26 cellular contexts compared by ENCODE assay signal in genomic region chr17:44914148-44914547, GRCh38. TPM values are rescaled to one million over a fixed set of nuclear protein-coding genes. Genes with fewer than 3 reads are reported as not detected.
DNase-seq lines count a peak whose midpoint lies in the region; ATAC-seq, FAIRE-seq and TF ChIP-seq lines count a peak whose summit lies in the region.
"Had no signal": no experiment of that assay in that cellular context is flagged by ENCODE, and none has a peak within 500 bp of the region (broad histone marks: within the 10 kb centered on the region; RNA-seq: fewer than 3 reads in every experiment).

No MANE protein-coding gene starts in this region.

- TF ChIP-seq POLR2A in GM12891 (IDR thresholded peaks at IDR 0.05; ENCODE audit: low read depth, low read length), result no peak

- peaks cover 22% of the 10 kb centered on the region for H3K27me3 ChIP-seq in lower lobe of right lung (ENCODE audit: low read depth)
- peaks cover 11% of the 10 kb centered on the region for H3K27me3 ChIP-seq in H7 (ENCODE audit: control insufficient read depth, insufficient read depth, low read length)
- H3K27me3 ChIP-seq: brain microvascular endothelial cell had no signal

- H3K4me3 ChIP-seq in lower lobe of right lung, result no peak overlapping the region
- no peak overlapping the region for H3K4me3 ChIP-seq in H7 (ENCODE audit: insufficient read depth, low read depth, low read length)
- H3K4me3 ChIP-seq: HAP-1, heart right ventricle, left ventricle myocardium inferior, mucosa of descending colon, prostate gland, transverse colon had no signal

- peaks cover 9 to 10% of the 10 kb centered on the region in 2 donors for H3K4me1 Mint-ChIP-seq in effector memory CD8-positive, alpha-beta T cell (ENCODE audit: low read depth in 2 of 2)
- H3K4me1 Mint-ChIP-seq: activated naive CD8-positive, alpha-beta T cell treated with anti-CD3 and anti-CD28 coated beads, Interleukin-2, amount 50 U/mL, for 24 hours had no signal

- ATAC-seq in lower lobe of right lung (no peak), HG02970 (IDR thresholded peaks at IDR 0.05; ENCODE audit: low FRiP score, unreplicated experiment) (no peak)
- ATAC-seq in effector memory CD8-positive, alpha-beta T cell (replicated peaks), result no peak
- ATAC-seq: activated naive CD8-positive, alpha-beta T cell treated with anti-CD3 and anti-CD28 coated beads, Interleukin-2, amount 50 U/mL, for 24 hours; heart right ventricle; mucosa of descending colon; Right ventricle myocardium inferior; stimulated activated naive CD8-positive, alpha-beta T cell treated with anti-CD3 and anti-CD28 coated beads, Interleukin-15, Interleukin-2, amounts not matched to agents 100 U/mL and 50 U/mL, for 24 hours; T-cell had no signal

- H3K27me3 Mint-ChIP-seq in effector memory CD8-positive, alpha-beta T cell, result peaks cover 26 to 72% of the 10 kb centered on the region in 2 donors

- no peaks in the 10 kb centered on the region for H3K36me3 Mint-ChIP-seq in effector memory CD8-positive, alpha-beta T cell (ENCODE audit: insufficient read depth)
- H3K36me3 Mint-ChIP-seq: CD4-positive, alpha-beta memory T cell; T-cell had no signal

- TF ChIP-seq CTCF in RWPE1 (conservative IDR thresholded peaks at IDR 0.05; ENCODE audit: low read depth) (no peak), lower lobe of right lung (IDR thresholded peaks at IDR 0.05) (no peak)

- no peak overlapping the region for H3K27ac Mint-ChIP-seq in effector memory CD8-positive, alpha-beta T cell
- H3K27ac Mint-ChIP-seq: activated naive CD8-positive, alpha-beta T cell treated with anti-CD3 and anti-CD28 coated beads, Interleukin-2, amount 50 U/mL, for 24 hours; activated T-helper 1 cell treated with anti-CD3 and anti-CD28 coated beads, Interleukin-12 subunit alpha, Interleukin-12 subunit beta, Interleukin-2, Interleukin-4 antibody, amounts not matched to agents 30 ng/mL and 10 ng/mL and 1 ng/mL, durations not matched to agents 14 hours and 24 hours and 36 hours had no signal

- H3K9me3 ChIP-seq in lower lobe of right lung, result no peaks in the 10 kb centered on the region
- H3K9me3 ChIP-seq: HAP-1, heart right ventricle, left ventricle myocardium inferior, mucosa of descending colon, prostate gland, transverse colon had no signal

- no peaks in the 10 kb centered on the region for H3K9me3 Mint-ChIP-seq in effector memory CD8-positive, alpha-beta T cell
- H3K9me3 Mint-ChIP-seq: activated naive CD8-positive, alpha-beta T cell treated with anti-CD3 and anti-CD28 coated beads, Interleukin-2, amount 50 U/mL, for 24 hours; activated T-helper 1 cell treated with anti-CD3 and anti-CD28 coated beads, Interleukin-12 subunit alpha, Interleukin-12 subunit beta, Interleukin-2, Interleukin-4 antibody, amounts not matched to agents 30 ng/mL and 10 ng/mL and 1 ng/mL, durations not matched to agents 14 hours and 24 hours and 36 hours; CD4-positive, alpha-beta memory T cell; T-cell had no signal

- DNase-seq in COLO668 (lab: John Stamatoyannopoulos, UW; ENCODE audit: unreplicated experiment) (peak; percentile 10), GM12891 (ENCODE audit: insufficient read length, low spot score) (no peak), RWPE1 (ENCODE audit: low spot score) (no peak), lower lobe of right lung (peak; percentile 25), NCI-H2029 treated with DMSO at 0.1 percent for 48 hours (lab: John Stamatoyannopoulos, UW) (no peak), H7 (no peak)
- DNase-seq in effector memory CD8-positive, alpha-beta T cell, result no peak
- DNase-seq: activated CD4-positive, alpha-beta T cell treated with anti-CD3 and anti-CD28 coated beads for 4 hours; activated naive CD8-positive, alpha-beta T cell treated with anti-CD3 and anti-CD28 coated beads, Interleukin-2, amount 50 U/mL, for 24 hours; brain microvascular endothelial cell; CD4-positive, alpha-beta memory T cell; cortex of kidney; heart right ventricle; left ventricle myocardium inferior; NCI-H1092 treated with DMSO at 0.1 percent for 48 hours; stimulated activated CD4-positive, alpha-beta T cell treated with anti-CD3 and anti-CD28 coated beads, Interleukin-2, amount 100 ng/mL, for 48 hours; stimulated activated naive CD8-positive, alpha-beta T cell treated with anti-CD3 and anti-CD28 coated beads, Interleukin-15, Interleukin-2, amounts not matched to agents 100 U/mL and 50 U/mL, for 24 hours; T-cell; transverse colon had no signal

- peak overlapping the region; percentile 91 for H3K27ac ChIP-seq in RWPE1
- H3K27ac ChIP-seq in lower lobe of right lung, result no peak overlapping the region
- H3K27ac ChIP-seq: brain microvascular endothelial cell, heart right ventricle, left ventricle myocardium inferior, prostate gland, transverse colon had no signal

- intact Hi-C loops in lower lobe of right lung (cut with DNase I), result no loop called here

- H3K4me1 ChIP-seq in lower lobe of right lung, result peaks cover 10% of the 10 kb centered on the region
- H3K4me1 ChIP-seq: HAP-1 had no signal

- CTCF ChIA-PET in RWPE1 (lab: Yijun Ruan, JAX), result interaction anchor here (1.0 kb wide), 1 partner anchor 83 kb away, joined by 6 read pairs; no protein-coding TSS in a partner anchor

- POLR2A ChIA-PET in RWPE1 (lab: Yijun Ruan, JAX; ENCODE audit: low non-redundant PET), result no interaction called here

- no peak overlapping the region for H3K4me3 Mint-ChIP-seq in effector memory CD8-positive, alpha-beta T cell
- H3K4me3 Mint-ChIP-seq: activated naive CD8-positive, alpha-beta T cell treated with anti-CD3 and anti-CD28 coated beads, Interleukin-2, amount 50 U/mL, for 24 hours; CD4-positive, alpha-beta memory T cell; T-cell had no signal

- no peaks in the 10 kb centered on the region for H3K36me3 ChIP-seq in lower lobe of right lung
- no peaks in the 10 kb centered on the region for H3K36me3 ChIP-seq in H7 (replicated peaks; ENCODE audit: control insufficient read depth, insufficient read depth, low read length)
- H3K36me3 ChIP-seq: brain microvascular endothelial cell, HAP-1, heart right ventricle, left ventricle myocardium inferior, prostate gland, transverse colon had no signal

- peak; percentile 90 for FAIRE-seq in GM12891 (lab: Jason Lieb, UNC)

TF ChIP-seq in GM12891, 5 proteins besides CTCF, POLR2A, EP300 and RAD21:
- TF ChIP-seq POU2F2 (IDR thresholded peaks at IDR 0.05; ENCODE audit: low read depth, low read length) (no peak), POLR2AphosphoS5 (IDR thresholded peaks at IDR 0.05; ENCODE audit: low read depth, low read length) (no peak), TAF1 (IDR thresholded peaks at IDR 0.05; ENCODE audit: low read depth, low read length) (no peak), SPI1 (IDR thresholded peaks at IDR 0.05; ENCODE audit: low read depth, low read length) (no peak), PAX5 (IDR thresholded peaks at IDR 0.05; ENCODE audit: insufficient read depth, low read length, severe bottlenecking) (no peak)

RNA-seq across cellular contexts. Expression of gene GFAP, which starts 1.2 kb away (rescaled TPM):
- 0.15 TPM for polyA plus RNA-seq in GM12891 (2012; ENCODE audit: low read depth, missing spikeins)
- not detected for total RNA-seq in lower lobe of right lung
- 0.10 and 0.85 TPM in 2 replicates for total RNA-seq in H7 (2014; rRNA removed; shearing (Covaris generic))
- total RNA-seq: activated T-helper 1 cell treated with anti-CD3 and anti-CD28 coated beads, Interleukin-12 subunit alpha, Interleukin-12 subunit beta, Interleukin-2, Interleukin-4 antibody, amounts not matched to agents 30 ng/mL and 10 ng/mL and 1 ng/mL, durations not matched to agents 14 hours and 24 hours and 36 hours; CD4-positive, alpha-beta memory T cell; T-cell had no signal
- polyA plus RNA-seq: neural cell had no signal

RNA-seq across cellular contexts. Expression of gene EFTUD2, which starts 14.9 kb away (rescaled TPM):
- 61.9 TPM for polyA plus RNA-seq in GM12891 (2012; ENCODE audit: low read depth, missing spikeins)
- total RNA-seq in lower lobe of right lung, result 108 TPM
- total RNA-seq in H7 (2014; rRNA removed; shearing (Covaris generic)), result 122 and 137 TPM in 2 replicates

RNA-seq across cellular contexts. Expression of gene KIF18B, which starts 33.4 kb away (rescaled TPM):
- 5.1 TPM for polyA plus RNA-seq in GM12891 (2012; ENCODE audit: low read depth, missing spikeins)
- 0.89 TPM for total RNA-seq in lower lobe of right lung
- 17.9 and 20.4 TPM in 2 replicates for total RNA-seq in H7 (2014; rRNA removed; shearing (Covaris generic))
- total RNA-seq: CD4-positive, alpha-beta memory T cell had no signal
- polyA plus RNA-seq: CD4-positive, alpha-beta memory T cell had no signal

RNA-seq across cellular contexts. Expression of gene C1QL1, which starts 54.0 kb away (rescaled TPM):
- not detected for polyA plus RNA-seq in GM12891 (2012; ENCODE audit: low read depth, missing spikeins)
- total RNA-seq in lower lobe of right lung, result not detected
- total RNA-seq in H7 (2014; rRNA removed; shearing (Covaris generic)), result 12.7 and 17.3 TPM in 2 replicates
- total RNA-seq: CD4-positive, alpha-beta memory T cell; T-cell had no signal
- polyA plus RNA-seq: CD4-positive, alpha-beta memory T cell had no signal

Comparison
In these comparisons a context has a peak if more than half of its experiments do, and no peak if none do; other contexts are left out.
1. DNase-seq: peak in COLO668 (single experiment) and lower lobe of right lung (single experiment); none in GM12891 (single experiment), RWPE1 (single experiment), NCI-H2029 treated with DMSO at 0.1 percent for 48 hours (single experiment), H7 (single experiment) and effector memory CD8-positive, alpha-beta T cell (0 of 3).
2. RNA of gene KIF18B, which starts 33.4 kb away (total RNA-seq): 17.9 to 20.4 TPM in H7; 0.89 TPM in lower lobe of right lung (single experiment); every median in the first group is over 10 times any median in the second.